Comparison of ENCODE assay signal across 13 cellular contexts in genomic region chr6:11329841-11330765, GRCh38.
A peak's percentile ranks its signal among the peaks of the same experiment; 100 is the strongest.
DNase-seq lines count a peak whose midpoint lies in the region; ATAC-seq and TF ChIP-seq lines count a peak whose summit lies in the region.
"Had no signal": no experiment of that assay in that cellular context is flagged by ENCODE, and none has a peak within 500 bp of the region (broad histone marks: within the 10 kb centered on the region; RNA-seq: fewer than 3 reads in every experiment).

No MANE protein-coding gene starts in this region.

- H3K36me3 Mint-ChIP-seq in activated T-helper 17 cell treated with anti-CD3 and anti-CD28 coated beads, Interleukin-2, amount 50 U/mL, for 72 hours (ENCODE audit: low read depth): peaks cover 68% of the 10 kb centered on the region

- H3K4me3 ChIP-seq in heart left ventricle (no peak overlapping the region), right atrium auricular region (no peak overlapping the region), vagina (no peak overlapping the region)

- H3K27ac Mint-ChIP-seq in activated T-helper 17 cell treated with anti-CD3 and anti-CD28 coated beads, Interleukin-2, amount 50 U/mL, for 72 hours: peak overlapping the region; percentile 90

- H3K27ac ChIP-seq in heart left ventricle (peak overlapping the region in 1 of 12 donors; percentile 43), right atrium auricular region (no peak overlapping the region), vagina (peak overlapping the region; percentile 59)
- H3K27ac ChIP-seq: C4-2B had no signal

- H3K9me3 Mint-ChIP-seq in activated T-helper 17 cell treated with anti-CD3 and anti-CD28 coated beads, Interleukin-2, amount 50 U/mL, for 72 hours: peaks cover 3% of the 10 kb centered on the region

- peaks cover 61% of the 10 kb centered on the region for H3K4me1 Mint-ChIP-seq in activated T-helper 17 cell treated with anti-CD3 and anti-CD28 coated beads, Interleukin-2, amount 50 U/mL, for 72 hours

- TF ChIP-seq POLR2A in heart left ventricle (IDR thresholded peaks at IDR 0.05) (no peak), vagina (IDR thresholded peaks at IDR 0.05) (no peak)

- TF ChIP-seq CTCF in heart left ventricle (IDR thresholded peaks at IDR 0.05): no peak
- no peak for TF ChIP-seq CTCF in right atrium auricular region (IDR thresholded peaks at IDR 0.05)
- no peak for TF ChIP-seq CTCF in vagina (IDR thresholded peaks at IDR 0.05)
- TF ChIP-seq CTCF in GM10266 (IDR thresholded peaks at IDR 0.05; ENCODE audit: control insufficient read depth, insufficient read depth, low read depth, missing control alignments): no peak

- no peak for DNase-seq in heart left ventricle
- no peak for DNase-seq in right atrium auricular region (ENCODE audit: low spot score)
- peak; percentile 40 to 47 for DNase-seq in lung microvascular endothelial cell (ENCODE audit: low read depth in 2 of 2)
- DNase-seq in vagina (ENCODE audit: extremely low spot score in 2 of 2): no peak
- no peak for DNase-seq in GM10266 (ENCODE audit: extremely low spot score)
- DNase-seq in NCI-H345 treated with DMSO at 0.1 percent for 48 hours (lab: John Stamatoyannopoulos, UW; ENCODE audit: unreplicated experiment): no peak
- DNase-seq: activated CD4-positive, alpha-beta T cell treated with anti-CD3 and anti-CD28 coated beads, Interleukin-2, amount 50 U/mL, for 1 hour; NCI-H82; stimulated activated CD8-positive, alpha-beta memory T cell treated with anti-CD3 and anti-CD28 coated beads, Interleukin-4, amount 100 ng/mL, for 48 hours had no signal

- ATAC-seq in heart left ventricle (peak in 3 of 4 donors; percentile 38 to 68 (median 54)), HG02884 (IDR thresholded peaks at IDR 0.05; ENCODE audit: unreplicated experiment) (no peak)
- peak; percentile 57 for ATAC-seq in activated T-helper 17 cell treated with anti-CD3 and anti-CD28 coated beads, Interleukin-2, amount 50 U/mL, for 72 hours (replicated peaks)
- ATAC-seq: HCT116 had no signal

- H3K4me1 ChIP-seq in heart left ventricle (peaks cover 0 to 24% (median 0%) of the 10 kb centered on the region in 12 donors), right atrium auricular region (no peaks in the 10 kb centered on the region), vagina (peaks cover 24% of the 10 kb centered on the region)

- H3K9me3 ChIP-seq in heart left ventricle (no peaks in the 10 kb centered on the region), right atrium auricular region (no peaks in the 10 kb centered on the region), vagina (no peaks in the 10 kb centered on the region)

- intact Hi-C loops in heart left ventricle (cut with DNase I): loop anchor here in 1 of 10 donors (5.0 kb wide), 1 partner anchor 152 kb away; no protein-coding TSS in a partner anchor
- intact Hi-C loops in vagina (cut with DNase I): no loop called here

- no peaks in the 10 kb centered on the region for H3K36me3 ChIP-seq in heart left ventricle
- no peaks in the 10 kb centered on the region for H3K36me3 ChIP-seq in right atrium auricular region
- H3K36me3 ChIP-seq in vagina: no peaks in the 10 kb centered on the region

- WGBS in heart left ventricle, 4 donors: 66 to 70% (median 69%) methylated on average over 11 of the region's 11 CpGs

- H3K4me3 Mint-ChIP-seq in activated T-helper 17 cell treated with anti-CD3 and anti-CD28 coated beads, Interleukin-2, amount 50 U/mL, for 72 hours: peak overlapping the region; percentile 71

- no peaks in the 10 kb centered on the region for H3K27me3 Mint-ChIP-seq in activated T-helper 17 cell treated with anti-CD3 and anti-CD28 coated beads, Interleukin-2, amount 50 U/mL, for 72 hours

- H3K27me3 ChIP-seq in heart left ventricle (no peaks in the 10 kb centered on the region), right atrium auricular region (no peaks in the 10 kb centered on the region), vagina (no peaks in the 10 kb centered on the region)

Comparison
In these comparisons a context has a peak if more than half of its experiments do, and no peak if none do; other contexts are left out.
1. DNase-seq: peak in lung microvascular endothelial cell (2 of 2); none in heart left ventricle (0 of 5), right atrium auricular region (single experiment), vagina (0 of 2), GM10266 (single experiment) and NCI-H345 treated with DMSO at 0.1 percent for 48 hours (single experiment).